Comparison of ENCODE assay signal across 18 cellular contexts in the genomic region with DNA sequence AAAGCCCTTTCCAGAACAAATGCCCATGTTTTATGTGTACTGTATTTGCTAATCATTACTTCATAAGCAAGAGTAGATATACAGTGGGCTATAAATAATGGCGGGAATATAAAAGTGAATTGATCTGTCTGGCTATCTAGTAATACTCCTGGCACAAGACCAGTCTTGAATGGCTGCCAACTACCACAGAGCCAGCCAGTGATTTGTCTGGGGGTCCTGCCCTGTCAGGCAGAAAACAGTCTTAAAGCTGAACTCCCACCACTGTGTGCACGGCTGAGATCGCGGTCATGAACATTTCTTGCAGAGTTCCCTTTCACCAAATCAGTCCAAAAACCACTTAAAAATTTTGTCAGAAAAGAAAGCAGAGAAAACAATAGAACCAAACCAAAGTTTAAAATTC.
DNase-seq lines count a peak whose midpoint lies in the region; ATAC-seq, FAIRE-seq and TF ChIP-seq lines count a peak whose summit lies in the region.
"Had no signal": no experiment of that assay in that cellular context is flagged by ENCODE, and none has a peak within 500 bp of the region (broad histone marks: within the 10 kb centered on the region; RNA-seq: fewer than 3 reads in every experiment).

No MANE protein-coding gene starts in this region.

- TF ChIP-seq RAD21 in HepG2 (CRISPR knock-in tag; IDR thresholded peaks at IDR 0.05), result no peak

- H3K4me3 ChIP-seq in left ventricle myocardium inferior, result no peak overlapping the region
- no peak overlapping the region for H3K4me3 ChIP-seq in HepG2 (replicated peaks in 1 of 3; ENCODE audit: insufficient read depth in 1 of 3, low read depth in 2 of 3, low read length in 3 of 3)
- H3K4me3 ChIP-seq: A549 had no signal

- H3K79me2 ChIP-seq in HepG2 (ENCODE audit: insufficient read depth, low read length), result no peaks in the 10 kb centered on the region

- POLR2A ChIA-PET in HepG2 (lab: Yijun Ruan, JAX), result no interaction called here

- H3K27me3 ChIP-seq in left ventricle myocardium inferior (ENCODE audit: low read depth) (no peaks in the 10 kb centered on the region), HepG2 (ENCODE audit: control insufficient read depth in 1 of 2, insufficient read depth in 2 of 2, low read length in 2 of 2) (no peaks in the 10 kb centered on the region)

- in situ Hi-C loops in GM13976 (cut with MboI; ENCODE audit: low sequenced_read_pairs, unreplicated experiment), result no loop called here
- in situ Hi-C loops in HepG2 (cut with HindIII; ENCODE audit: extremely low pct_ligation_motif_present, low pct_unique_long_range_greater_than_20kb), result no loop called here

- no peak for TF ChIP-seq CTCF in left ventricle myocardium inferior (IDR thresholded peaks at IDR 0.05; ENCODE audit: borderline replicate concordance)
- TF ChIP-seq CTCF in mesothelial cell of epicardium (IDR thresholded peaks at IDR 0.05; ENCODE audit: unreplicated experiment), result no peak
- TF ChIP-seq CTCF in GM13976 (IDR thresholded peaks at IDR 0.05; ENCODE audit: borderline replicate concordance, control extremely low read depth, extremely low read depth, insufficient read depth, missing control alignments), result no peak
- no peak for TF ChIP-seq CTCF in HepG2 (CRISPR knock-in tag; IDR thresholded peaks at IDR 0.05)

- CTCF ChIA-PET in HepG2 (lab: Yijun Ruan, JAX; ENCODE audit: low intra/inter-chr PET ratio, low total read pairs), result no interaction called here

- peak overlapping the region; percentile 85 for H3K27ac Mint-ChIP-seq in mesothelial cell of epicardium
- H3K27ac Mint-ChIP-seq: B cell, IgD-negative memory B cell, T-cell had no signal

- no peak for DNase-seq in left ventricle myocardium inferior
- no peak for DNase-seq in cardiac septum (ENCODE audit: low spot score)
- DNase-seq in NCI-H748 treated with DMSO at 0.1 percent for 48 hours (lab: John Stamatoyannopoulos, UW), result peak; percentile 2
- DNase-seq in mesothelial cell of epicardium (ENCODE audit: low spot score in 2 of 2, unreplicated experiment in 2 of 2), result no peak
- DNase-seq in GM13976 (ENCODE audit: low spot score), result no peak
- no peak for DNase-seq in HepG2 (ENCODE audit: low spot score)
- DNase-seq: DMS79; NCI-H1417 treated with DMSO at 0.1 percent for 48 hours; NCI-H187; NCI-H226; NCI-H524 treated with DMSO at 0.1 percent for 48 hours; NK-92 treated with Interleukin-12 subunit alpha and Interleukin-12 subunit beta, amount 100 ng/mL, for 24 hours; SIG-M5; T-cell had no signal

- TF ChIP-seq EP300 in HepG2 (IDR thresholded peaks at IDR 0.05; ENCODE audit: low read depth in 2 of 2, low read length in 2 of 2) (no peak), HepG2 (CRISPR knock-in tag; IDR thresholded peaks at IDR 0.05; ENCODE audit: borderline replicate concordance) (no peak)

- H3K4me3 Mint-ChIP-seq in mesothelial cell of epicardium, result peak overlapping the region; percentile 1
- H3K4me3 Mint-ChIP-seq: B cell, IgD-negative memory B cell, T-cell had no signal

- peak overlapping the region; percentile 26 for H3K27ac ChIP-seq in left ventricle myocardium inferior (replicated peaks)
- no peak overlapping the region for H3K27ac ChIP-seq in HepG2 (ENCODE audit: extremely low read length, insufficient read depth, low read length)
- H3K27ac ChIP-seq: A549 had no signal

- H4K20me1 ChIP-seq in HepG2 (ENCODE audit: insufficient read depth, low read length), result no peaks in the 10 kb centered on the region

- no peaks in the 10 kb centered on the region for H3K9me3 ChIP-seq in left ventricle myocardium inferior (replicated peaks)
- H3K9me3 ChIP-seq in HepG2 (ENCODE audit: low read length), result no peaks in the 10 kb centered on the region
- H3K9me3 ChIP-seq: A549 had no signal

- H2AFZ ChIP-seq in HepG2 (ENCODE audit: low read length), result no peak overlapping the region

- H3K36me3 ChIP-seq in left ventricle myocardium inferior (no peaks in the 10 kb centered on the region), HepG2 (replicated peaks in 1 of 2; ENCODE audit: control insufficient read depth in 1 of 2, insufficient read depth in 2 of 2, low read length in 2 of 2) (peaks cover 0 to 5% of the 10 kb centered on the region in 2 experiments; a peak in 1 of 5 replicates)

- whole genome bisulfite sequencing in HepG2 (ENCODE audit: low lambda C conversion rate), result 97% methylated on average over 4 of the region's 4 CpGs

- H3K4me1 Mint-ChIP-seq in mesothelial cell of epicardium, result peaks cover 62% of the 10 kb centered on the region
- H3K4me1 Mint-ChIP-seq: B cell, IgD-negative memory B cell, T-cell had no signal

- ATAC-seq in GM18907 (IDR thresholded peaks at IDR 0.05; ENCODE audit: unreplicated experiment) (no peak), HepG2 (no peak)
- ATAC-seq: A549, T-cell had no signal

- no peak for FAIRE-seq in HepG2 (lab: Jason Lieb, UNC)
- FAIRE-seq: A549 had no signal

- H3K36me3 Mint-ChIP-seq in mesothelial cell of epicardium, result peaks cover 38% of the 10 kb centered on the region
- H3K36me3 Mint-ChIP-seq: IgD-negative memory B cell, T-cell had no signal

- intact Hi-C loops in left ventricle myocardium inferior (cut with micrococcal nuclease) (no loop called here), cardiac septum (cut with DNase I) (no loop called here), HepG2 (cut with micrococcal nuclease; ENCODE audit: unreplicated experiment) (no loop called here)

- H3K4me1 ChIP-seq in left ventricle myocardium inferior (peaks cover 44% of the 10 kb centered on the region), HepG2 (ENCODE audit: insufficient read depth, low read length) (no peaks in the 10 kb centered on the region)
- H3K4me1 ChIP-seq: A549 had no signal

- BruUV-seq in HepG2 (replicated peaks; lab: Mats Ljungman, UMichigan), result no TSS peak

- peaks cover 6% of the 10 kb centered on the region for H3K9me3 Mint-ChIP-seq in mesothelial cell of epicardium

- H3K4me2 ChIP-seq in HepG2 (ENCODE audit: low read depth, low read length), result no peak overlapping the region
- H3K4me2 ChIP-seq: A549 had no signal

- no peaks in the 10 kb centered on the region for H3K27me3 Mint-ChIP-seq in mesothelial cell of epicardium (ENCODE audit: low read depth)
- H3K27me3 Mint-ChIP-seq: B cell, IgD-negative memory B cell had no signal

- no peak overlapping the region for H3K9ac ChIP-seq in HepG2 (ENCODE audit: insufficient read depth, low read depth, low read length)

- TF ChIP-seq POLR2A in HepG2 (IDR thresholded peaks at IDR 0.05; ENCODE audit: insufficient read depth in 1 of 2, low read depth in 2 of 2, low read length in 2 of 2), result no peak

TF ChIP-seq in HepG2, 621 proteins besides CTCF, POLR2A, EP300 and RAD21 (continues in another document):
- TF ChIP-seq ZFP90 (CRISPR knock-in tag; IDR thresholded peaks at IDR 0.05; ENCODE audit: borderline replicate concordance) (no peak), ZNF256 (CRISPR knock-in tag; conservative IDR thresholded peaks at IDR 0.05) (no peak), PHF8 (CRISPR knock-in tag; IDR thresholded peaks at IDR 0.05) (no peak), ZFY (CRISPR knock-in tag; IDR thresholded peaks at IDR 0.05) (no peak), NFE2L2 (IDR thresholded peaks at IDR 0.05; ENCODE audit: low read length) (no peak), ZNF772 (CRISPR knock-in tag; IDR thresholded peaks at IDR 0.05) (no peak), TARDBP (CRISPR knock-in tag; IDR thresholded peaks at IDR 0.05) (no peak), BRD4 (CRISPR knock-in tag; IDR thresholded peaks at IDR 0.05) (no peak), MAF1 (CRISPR knock-in tag; IDR thresholded peaks at IDR 0.05; ENCODE audit: borderline replicate concordance) (no peak), HDAC2 (CRISPR knock-in tag; IDR thresholded peaks at IDR 0.05) (no peak)
- TF ChIP-seq, protein P1, sequence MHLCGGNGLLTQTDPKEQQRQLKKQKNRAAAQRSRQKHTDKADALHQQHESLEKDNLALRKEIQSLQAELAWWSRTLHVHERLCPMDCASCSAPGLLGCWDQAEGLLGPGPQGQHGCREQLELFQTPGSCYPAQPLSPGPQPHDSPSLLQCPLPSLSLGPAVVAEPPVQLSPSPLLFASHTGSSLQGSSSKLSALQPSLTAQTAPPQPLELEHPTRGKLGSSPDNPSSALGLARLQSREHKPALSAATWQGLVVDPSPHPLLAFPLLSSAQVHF (CRISPR knock-in tag; IDR thresholded peaks at IDR 0.05), result no peak
- TF ChIP-seq, protein P2, sequence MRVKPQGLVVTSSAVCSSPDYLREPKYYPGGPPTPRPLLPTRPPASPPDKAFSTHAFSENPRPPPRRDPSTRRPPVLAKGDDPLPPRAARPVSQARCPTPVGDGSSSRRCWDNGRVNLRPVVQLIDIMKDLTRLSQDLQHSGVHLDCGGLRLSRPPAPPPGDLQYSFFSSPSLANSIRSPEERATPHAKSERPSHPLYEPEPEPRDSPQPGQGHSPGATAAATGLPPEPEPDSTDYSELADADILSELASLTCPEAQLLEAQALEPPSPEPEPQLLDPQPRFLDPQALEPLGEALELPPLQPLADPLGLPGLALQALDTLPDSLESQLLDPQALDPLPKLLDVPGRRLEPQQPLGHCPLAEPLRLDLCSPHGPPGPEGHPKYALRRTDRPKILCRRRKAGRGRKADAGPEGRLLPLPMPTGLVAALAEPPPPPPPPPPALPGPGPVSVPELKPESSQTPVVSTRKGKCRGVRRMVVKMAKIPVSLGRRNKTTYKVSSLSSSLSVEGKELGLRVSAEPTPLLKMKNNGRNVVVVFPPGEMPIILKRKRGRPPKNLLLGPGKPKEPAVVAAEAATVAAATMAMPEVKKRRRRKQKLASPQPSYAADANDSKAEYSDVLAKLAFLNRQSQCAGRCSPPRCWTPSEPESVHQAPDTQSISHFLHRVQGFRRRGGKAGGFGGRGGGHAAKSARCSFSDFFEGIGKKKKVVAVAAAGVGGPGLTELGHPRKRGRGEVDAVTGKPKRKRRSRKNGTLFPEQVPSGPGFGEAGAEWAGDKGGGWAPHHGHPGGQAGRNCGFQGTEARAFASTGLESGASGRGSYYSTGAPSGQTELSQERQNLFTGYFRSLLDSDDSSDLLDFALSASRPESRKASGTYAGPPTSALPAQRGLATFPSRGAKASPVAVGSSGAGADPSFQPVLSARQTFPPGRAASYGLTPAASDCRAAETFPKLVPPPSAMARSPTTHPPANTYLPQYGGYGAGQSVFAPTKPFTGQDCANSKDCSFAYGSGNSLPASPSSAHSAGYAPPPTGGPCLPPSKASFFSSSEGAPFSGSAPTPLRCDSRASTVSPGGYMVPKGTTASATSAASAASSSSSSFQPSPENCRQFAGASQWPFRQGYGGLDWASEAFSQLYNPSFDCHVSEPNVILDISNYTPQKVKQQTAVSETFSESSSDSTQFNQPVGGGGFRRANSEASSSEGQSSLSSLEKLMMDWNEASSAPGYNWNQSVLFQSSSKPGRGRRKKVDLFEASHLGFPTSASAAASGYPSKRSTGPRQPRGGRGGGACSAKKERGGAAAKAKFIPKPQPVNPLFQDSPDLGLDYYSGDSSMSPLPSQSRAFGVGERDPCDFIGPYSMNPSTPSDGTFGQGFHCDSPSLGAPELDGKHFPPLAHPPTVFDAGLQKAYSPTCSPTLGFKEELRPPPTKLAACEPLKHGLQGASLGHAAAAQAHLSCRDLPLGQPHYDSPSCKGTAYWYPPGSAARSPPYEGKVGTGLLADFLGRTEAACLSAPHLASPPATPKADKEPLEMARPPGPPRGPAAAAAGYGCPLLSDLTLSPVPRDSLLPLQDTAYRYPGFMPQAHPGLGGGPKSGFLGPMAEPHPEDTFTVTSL (CRISPR knock-in tag; IDR thresholded peaks at IDR 0.05; ENCODE audit: borderline replicate concordance), result no peak
